ENCODE assay signal across 28 cellular contexts in the genomic region with DNA sequence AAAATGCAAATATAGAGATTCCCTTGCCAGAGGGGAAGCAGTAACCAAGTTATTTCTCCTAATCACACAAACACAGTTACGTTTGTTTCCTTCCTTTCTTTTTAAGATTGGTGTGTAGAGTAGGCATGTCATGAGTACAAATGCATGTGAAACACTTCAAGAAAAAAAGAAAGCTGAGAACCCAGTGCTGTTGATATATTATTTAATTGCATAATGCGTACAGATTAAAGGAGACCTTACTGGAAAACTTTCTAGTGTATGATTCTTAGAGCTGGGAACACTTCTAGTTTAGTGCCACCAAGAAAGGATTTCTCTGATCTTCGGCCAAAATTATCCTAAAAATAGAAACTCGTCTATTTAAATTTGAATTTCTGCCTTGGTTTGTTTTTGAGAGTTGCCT.
"Had no signal": no experiment of that assay in that cellular context is flagged by ENCODE, and none has a peak within 500 bp of the region (broad histone marks: within the 10 kb centered on the region; RNA-seq: fewer than 3 reads in every experiment).

No MANE protein-coding gene starts in this region.

- H3K4me1 Mint-ChIP-seq: activated naive CD4-positive, alpha-beta T cell treated with anti-CD3 and anti-CD28 coated beads, Interleukin-2, amount 10 ng/mL, durations not matched to agents 7 days and 5 days; activated naive CD8-positive, alpha-beta T cell treated with anti-CD3 and anti-CD28 coated beads, Interleukin-2, amount 10 ng/mL, durations not matched to agents 7 days and 5 days had no signal

- H3K4me1 ChIP-seq: breast epithelium had no signal

- H3K9me3 Mint-ChIP-seq: activated CD4-positive, alpha-beta memory T cell treated with anti-CD3 and anti-CD28 coated beads, Interleukin-2, amount 10 ng/mL, durations not matched to agents 7 days and 5 days; activated CD4-positive, alpha-beta T cell treated with anti-CD3 and anti-CD28 coated beads, Interleukin-2, amount 10 ng/mL, durations not matched to agents 7 days and 5 days; activated naive CD4-positive, alpha-beta T cell treated with anti-CD3 and anti-CD28 coated beads, Interleukin-2, amount 10 ng/mL, durations not matched to agents 7 days and 5 days; activated naive CD4-positive, alpha-beta T cell treated with anti-CD3 and anti-CD28 coated beads, Interleukin-2, amount 50 U/mL, for 72 hours; activated naive CD8-positive, alpha-beta T cell treated with anti-CD3 and anti-CD28 coated beads, Interleukin-2, amount 10 ng/mL, durations not matched to agents 7 days and 5 days; activated T-cell treated with anti-CD3 and anti-CD28 coated beads, Interleukin-2, amount 50 U/mL, for 24 hours; brain; central memory CD8-positive, alpha-beta T cell had no signal

- H3K27me3 Mint-ChIP-seq: activated CD4-positive, alpha-beta memory T cell treated with anti-CD3 and anti-CD28 coated beads, Interleukin-2, amount 10 ng/mL, durations not matched to agents 7 days and 5 days; activated CD4-positive, alpha-beta T cell treated with anti-CD3 and anti-CD28 coated beads, Interleukin-2, amount 10 ng/mL, durations not matched to agents 7 days and 5 days; activated naive CD4-positive, alpha-beta T cell treated with anti-CD3 and anti-CD28 coated beads, Interleukin-2, amount 10 ng/mL, durations not matched to agents 7 days and 5 days; activated naive CD8-positive, alpha-beta T cell treated with anti-CD3 and anti-CD28 coated beads, Interleukin-2, amount 10 ng/mL, durations not matched to agents 7 days and 5 days; activated T-cell treated with anti-CD3 and anti-CD28 coated beads, Interleukin-2, amount 50 U/mL, for 24 hours; central memory CD8-positive, alpha-beta T cell; effector memory CD8-positive, alpha-beta T cell had no signal

- H3K4me3 Mint-ChIP-seq: activated CD4-positive, alpha-beta memory T cell treated with anti-CD3 and anti-CD28 coated beads, Interleukin-2, amount 10 ng/mL, durations not matched to agents 7 days and 5 days; activated CD4-positive, alpha-beta T cell treated with anti-CD3 and anti-CD28 coated beads, Interleukin-2, amount 10 ng/mL, durations not matched to agents 7 days and 5 days; activated naive CD4-positive, alpha-beta T cell treated with anti-CD3 and anti-CD28 coated beads, Interleukin-2, amount 10 ng/mL, durations not matched to agents 7 days and 5 days; activated naive CD8-positive, alpha-beta T cell treated with anti-CD3 and anti-CD28 coated beads, Interleukin-2, amount 10 ng/mL, durations not matched to agents 7 days and 5 days; activated T-cell treated with anti-CD3 and anti-CD28 coated beads, Interleukin-2, amount 50 U/mL, for 24 hours; activated T-cell treated with anti-CD3 and anti-CD28 coated beads, Interleukin-2, amount 50 U/mL, for 72 hours; brain; central memory CD8-positive, alpha-beta T cell; effector memory CD8-positive, alpha-beta T cell had no signal

- H3K36me3 Mint-ChIP-seq: activated naive CD4-positive, alpha-beta T cell treated with anti-CD3 and anti-CD28 coated beads, Interleukin-2, amount 10 ng/mL, durations not matched to agents 7 days and 5 days; brain had no signal

- ATAC-seq: activated naive CD4-positive, alpha-beta T cell treated with anti-CD3 and anti-CD28 coated beads, Interleukin-2, amount 50 U/mL, for 72 hours; activated T-cell treated with anti-CD3 and anti-CD28 coated beads, Interleukin-2, amount 50 U/mL, for 72 hours; effector memory CD8-positive, alpha-beta T cell had no signal

- DNase-seq: activated CD4-positive, alpha-beta memory T cell treated with anti-CD3 and anti-CD28 coated beads, Interleukin-2, amount 10 ng/mL, durations not matched to agents 7 days and 5 days; activated CD4-positive, alpha-beta T cell treated with anti-CD3 and anti-CD28 coated beads for 4 hours; activated CD4-positive, alpha-beta T cell treated with anti-CD3 and anti-CD28 coated beads, Interleukin-2, amount 10 ng/mL, durations not matched to agents 7 days and 5 days; activated CD4-positive, alpha-beta T cell treated with anti-CD3 and anti-CD28 coated beads, Interleukin-2, amount 50 U/mL, for 4 hours; activated CD4-positive, CD25-positive, alpha-beta regulatory T cell; activated CD4-positive, CD25-positive, alpha-beta regulatory T cell treated with anti-CD3 and anti-CD28 coated beads, Interleukin-2, amount 50 U/mL, for 72 hours; activated CD8-positive, alpha-beta memory T cell treated with anti-CD3 and anti-CD28 coated beads, Interleukin-2, amount 50 U/mL, for 48 hours; activated gamma-delta T cell; activated naive CD4-positive, alpha-beta T cell; activated naive CD4-positive, alpha-beta T cell treated with anti-CD3 and anti-CD28 coated beads, Interleukin-2, amount 10 ng/mL, durations not matched to agents 7 days and 5 days; activated naive CD8-positive, alpha-beta T cell treated with anti-CD3 and anti-CD28 coated beads, Interleukin-2, amount 10 ng/mL, durations not matched to agents 7 days and 5 days; activated T-cell treated with anti-CD3 and anti-CD28 coated beads for 4 hours; activated T-cell treated with anti-CD3 and anti-CD28 coated beads, Interleukin-2, amount 50 U/mL, for 24 hours; activated T-cell treated with anti-CD3 and anti-CD28 coated beads, Interleukin-2, amount 50 U/mL, for 72 hours; cortex of kidney; dermis blood vessel endothelial cell; effector CD4-positive, alpha-beta T cell; effector memory CD8-positive, alpha-beta T cell; erythroblast; esophagus squamous epithelium; foreskin melanocyte; T-helper 2 cell had no signal

- H3K27me3 ChIP-seq: ascending aorta, breast epithelium, cardiac muscle cell, esophagus squamous epithelium had no signal

- H3K36me3 ChIP-seq: ascending aorta, breast epithelium, cardiac muscle cell, esophagus squamous epithelium had no signal

- H3K9me3 ChIP-seq: ascending aorta, breast epithelium, esophagus squamous epithelium had no signal

- H3K27ac ChIP-seq: ascending aorta, breast epithelium, cardiac muscle cell, esophagus squamous epithelium had no signal

- H3K4me3 ChIP-seq: ascending aorta, breast epithelium, cardiac muscle cell, esophagus squamous epithelium had no signal

- H3K27ac Mint-ChIP-seq: activated CD4-positive, alpha-beta memory T cell treated with anti-CD3 and anti-CD28 coated beads, Interleukin-2, amount 10 ng/mL, durations not matched to agents 7 days and 5 days; activated CD4-positive, alpha-beta T cell treated with anti-CD3 and anti-CD28 coated beads, Interleukin-2, amount 10 ng/mL, durations not matched to agents 7 days and 5 days; activated naive CD4-positive, alpha-beta T cell treated with anti-CD3 and anti-CD28 coated beads, Interleukin-2, amount 10 ng/mL, durations not matched to agents 7 days and 5 days; activated naive CD4-positive, alpha-beta T cell treated with anti-CD3 and anti-CD28 coated beads, Interleukin-2, amount 50 U/mL, for 72 hours; activated naive CD8-positive, alpha-beta T cell treated with anti-CD3 and anti-CD28 coated beads, Interleukin-2, amount 10 ng/mL, durations not matched to agents 7 days and 5 days; activated T-cell treated with anti-CD3 and anti-CD28 coated beads, Interleukin-2, amount 50 U/mL, for 24 hours; activated T-cell treated with anti-CD3 and anti-CD28 coated beads, Interleukin-2, amount 50 U/mL, for 72 hours had no signal
